ENCODE assay signal across 28 cellular contexts in the genomic region with DNA sequence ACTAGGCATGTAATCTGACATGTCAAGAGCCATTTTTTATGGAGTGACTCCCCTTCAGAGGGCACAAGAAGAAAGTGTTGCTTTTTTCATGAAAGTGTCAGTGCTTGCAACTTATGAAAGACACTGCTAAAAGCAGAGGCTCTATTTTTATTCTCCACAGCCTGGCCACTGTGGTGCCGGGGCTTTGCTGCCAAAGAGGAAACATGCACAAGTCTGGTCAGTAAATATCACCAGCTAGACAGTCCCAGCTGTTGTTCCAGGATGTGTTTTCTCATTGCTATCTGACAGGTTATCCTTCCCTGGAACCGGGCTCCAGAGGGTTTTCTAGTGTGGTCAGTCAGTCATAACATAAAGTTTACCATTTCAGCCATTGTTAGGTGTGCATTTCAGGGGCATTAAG.
"Had no signal": no experiment of that assay in that cellular context is flagged by ENCODE, and none has a peak within 500 bp of the region (broad histone marks: within the 10 kb centered on the region; RNA-seq: fewer than 3 reads in every experiment).

No MANE protein-coding gene starts in this region.

- H3K4me3 ChIP-seq: coronary artery, hepatocyte, prostate gland, skin epidermis, stomach, transverse colon had no signal

- ATAC-seq: activated CD4-positive, alpha-beta T cell treated with anti-CD3 and anti-CD28 coated beads for 36 hours; activated T-cell treated with anti-CD3 and anti-CD28 coated beads, Interleukin-2, amount 50 U/mL, for 4 hours; naive thymus-derived CD8-positive, alpha-beta T cell; stimulated activated memory B cell treated with anti-CD40 and anti-IgM and Interleukin-4, amounts not matched to agents 10 μg/mL and 1 μg/mL and 100 μg/mL, for 72 hours; T-helper 17 cell had no signal

- H2AFZ ChIP-seq: hepatocyte had no signal

- H3K9me3 Mint-ChIP-seq: activated T-helper 2 cell treated with anti-CD3 and anti-CD28 coated beads, Interferon-gamma antibody, Interleukin-2, Interleukin-4, amounts not matched to agents 10 μg/mL and 5 μg/mL and 100 μg/mL, durations not matched to agents 14 hours and 24 hours and 36 hours; immature natural killer cell had no signal

- H3K36me3 ChIP-seq: prostate gland, stomach, transverse colon had no signal

- H3K4me2 ChIP-seq: hepatocyte had no signal

- FAIRE-seq: astrocyte, endometrium, urothelium cell line had no signal

- H3K36me3 Mint-ChIP-seq: immature natural killer cell; stimulated activated memory B cell treated with anti-CD40 and anti-IgM and Interleukin-4, amounts not matched to agents 10 μg/mL and 1 μg/mL and 100 μg/mL, for 72 hours had no signal

- H3K9me3 ChIP-seq: prostate gland, stomach, transverse colon had no signal

- H3K27me3 ChIP-seq: hepatocyte, stomach, transverse colon had no signal

- H3K27ac ChIP-seq: coronary artery, hepatocyte, prostate gland, skin epidermis, stomach, transverse colon had no signal

- DNase-seq: activated B cell treated with CpG ODN at 0.5 μM for 24 hours; activated CD4-positive, alpha-beta T cell treated with anti-CD3 and anti-CD28 coated beads for 36 hours; activated CD4-positive, alpha-beta T cell treated with anti-CD3 and anti-CD28 coated beads, Interleukin-2, amount 50 U/mL, for 4 hours; activated CD8-positive, alpha-beta memory T cell treated with anti-CD3 and anti-CD28 coated beads for 24 hours; activated CD8-positive, alpha-beta memory T cell treated with anti-CD3 and anti-CD28 coated beads, Interleukin-2, amount 50 U/mL, for 4 hours; activated naive CD4-positive, alpha-beta T cell; activated T-cell treated with anti-CD3 and anti-CD28 coated beads, Interleukin-2, amount 50 U/mL, for 4 hours; cerebellar nuclear complex; erythroblast; foreskin fibroblast; immature natural killer cell; kidney glomerular epithelial cell; naive thymus-derived CD8-positive, alpha-beta T cell; right cardiac atrium; stimulated activated CD4-positive, alpha-beta T cell treated with anti-CD3 and anti-CD28 coated beads, Interleukin-1b, Interleukin-23, amount 100 ng/mL, for 48 hours; stomach; T-helper 17 cell; transverse colon had no signal

- H3K4me1 ChIP-seq: prostate gland had no signal

- H3K79me2 ChIP-seq: hepatocyte had no signal

- H3K27ac Mint-ChIP-seq: activated B cell treated with CpG ODN at 0.5 μM for 24 hours; activated CD4-positive, alpha-beta T cell treated with anti-CD3 and anti-CD28 coated beads for 36 hours; activated naive CD8-positive, alpha-beta T cell; activated T-helper 2 cell treated with anti-CD3 and anti-CD28 coated beads, Interferon-gamma antibody, Interleukin-2, Interleukin-4, amounts not matched to agents 10 μg/mL and 5 μg/mL and 100 μg/mL, durations not matched to agents 14 hours and 24 hours and 36 hours; naive thymus-derived CD8-positive, alpha-beta T cell; stimulated activated memory B cell treated with anti-CD40 and anti-IgM and Interleukin-4, amounts not matched to agents 10 μg/mL and 1 μg/mL and 100 μg/mL, for 72 hours; T-helper 17 cell had no signal

- H3K4me3 Mint-ChIP-seq: activated B cell treated with CpG ODN at 0.5 μM for 24 hours; activated CD4-positive, alpha-beta T cell treated with anti-CD3 and anti-CD28 coated beads for 36 hours; activated naive CD8-positive, alpha-beta T cell; activated T-cell treated with anti-CD3 and anti-CD28 coated beads, Interleukin-2, amount 50 U/mL, for 4 hours; immature natural killer cell; naive thymus-derived CD8-positive, alpha-beta T cell; stimulated activated memory B cell treated with anti-CD40 and anti-IgM and Interleukin-4, amounts not matched to agents 10 μg/mL and 1 μg/mL and 100 μg/mL, for 72 hours; T-helper 17 cell had no signal

- H3K4me1 Mint-ChIP-seq: immature natural killer cell had no signal
